ENCODE assay signal across 18 cellular contexts in genomic region chr11:73230931-73231330, GRCh38. TPM values are rescaled to one million over a fixed set of nuclear protein-coding genes. Genes with fewer than 3 reads are reported as not detected.
"Had no signal": no experiment of that assay in that cellular context is flagged by ENCODE, and none has a peak within 500 bp of the region (broad histone marks: within the 10 kb centered on the region; RNA-seq: fewer than 3 reads in every experiment).

No MANE protein-coding gene starts in this region.

- DNase-seq: activated gamma-delta T cell treated with Interleukin-2 at 50 U/mL for 16 hours; cortex of kidney; effector CD4-positive, alpha-beta T cell; esophagus squamous epithelium; hypothalamus; kidney glomerular epithelial cell; stimulated activated CD4-positive, alpha-beta T cell treated with anti-CD3 and anti-CD28 coated beads, Interleukin-12 subunit alpha, Interleukin-12 subunit beta, amount 100 ng/mL, for 4 hours; stimulated activated CD4-positive, alpha-beta T cell treated with anti-CD3 and anti-CD28 coated beads, Interleukin-2, amount 100 ng/mL, for 24 hours; stomach; T-helper 17 cell had no signal

- H3K4me1 Mint-ChIP-seq: central memory CD8-positive, alpha-beta T cell; neural crest cell had no signal

- H3K27ac Mint-ChIP-seq: activated naive CD8-positive, alpha-beta T cell; brain; T-helper 17 cell had no signal

- H3K36me3 ChIP-seq: stomach, thoracic aorta had no signal

- H3K4me3 ChIP-seq: esophagus squamous epithelium, stomach, thoracic aorta had no signal

- H3K27me3 ChIP-seq: esophagus squamous epithelium, stomach had no signal

- H3K27me3 Mint-ChIP-seq: activated naive CD8-positive, alpha-beta T cell had no signal

- ATAC-seq: T-helper 17 cell had no signal

- H3K36me3 Mint-ChIP-seq: activated naive CD8-positive, alpha-beta T cell; brain had no signal

- H3K4me3 Mint-ChIP-seq: activated naive CD8-positive, alpha-beta T cell; brain; central memory CD8-positive, alpha-beta T cell; neural crest cell; T-helper 17 cell had no signal

- H3K9me3 Mint-ChIP-seq: brain; central memory CD8-positive, alpha-beta T cell; neural crest cell had no signal

- H3K27ac ChIP-seq: esophagus squamous epithelium, stomach, thoracic aorta had no signal

RNA-seq across cellular contexts. Expression of gene P2RY2, which starts 12.8 kb away (rescaled TPM):
- total RNA-seq: osteocyte had no signal

RNA-seq across cellular contexts. Expression of gene P2RY6, which starts 41.2 kb away (rescaled TPM):
- total RNA-seq: endothelial cell of umbilical vein, fibroblast of villous mesenchyme, neural crest cell, osteocyte, T-helper 17 cell had no signal
